Comparison of ENCODE assay signal across 15 cellular contexts in the genomic region with DNA sequence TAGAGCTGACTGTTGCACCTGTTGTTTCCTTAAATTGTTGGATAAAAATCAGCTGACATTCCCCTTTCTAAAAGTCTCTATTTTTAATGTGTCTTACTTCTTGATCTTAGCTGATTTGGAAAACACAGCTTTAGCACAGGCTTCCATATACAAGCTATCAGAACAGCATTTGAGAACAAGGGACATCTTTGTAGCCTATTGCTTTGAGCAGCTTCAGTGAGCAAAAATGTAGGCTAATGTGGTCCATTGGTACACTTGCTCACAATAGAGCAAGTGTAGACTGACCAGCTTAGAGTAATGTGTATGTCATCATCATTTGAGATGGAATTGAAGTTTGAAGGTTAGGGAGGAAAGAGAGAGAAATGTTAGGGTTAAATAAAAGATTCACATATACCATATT. TPM values are rescaled to one million over a fixed set of nuclear protein-coding genes. Genes with fewer than 3 reads are reported as not detected.
A peak's percentile ranks its signal among the peaks of the same experiment; 100 is the strongest.
DNase-seq lines count a peak whose midpoint lies in the region; ATAC-seq and TF ChIP-seq lines count a peak whose summit lies in the region.
"Had no signal": no experiment of that assay in that cellular context is flagged by ENCODE, and none has a peak within 500 bp of the region (broad histone marks: within the 10 kb centered on the region; RNA-seq: fewer than 3 reads in every experiment).

No MANE protein-coding gene starts in this region.

- no peak for ATAC-seq in GM21717 (IDR thresholded peaks at IDR 0.05; ENCODE audit: unreplicated experiment)
- ATAC-seq: GM23338 had no signal

- no peaks in the 10 kb centered on the region for H3K27me3 ChIP-seq in dorsolateral prefrontal cortex

- intact Hi-C loops in dorsolateral prefrontal cortex (cut with DNase I), result no loop called here

- peak; percentile 53 for DNase-seq in Ammon's horn (ENCODE audit: low spot score)
- no peak for DNase-seq in dorsolateral prefrontal cortex
- DNase-seq in midbrain (lab: John Stamatoyannopoulos, UW), result peak; percentile 30
- DNase-seq in pons (ENCODE audit: low spot score), result peak; percentile 83
- no peak for DNase-seq in activated effector memory CD4-positive, alpha-beta T cell treated with Interleukin-2 at 50 U/mL for 16 hours
- no peak for DNase-seq in activated naive CD4-positive, alpha-beta T cell (lab: John Stamatoyannopoulos, UW)
- no peak for DNase-seq in NCI-H2171 (lab: John Stamatoyannopoulos, UW)
- DNase-seq: ACHN; C1 segment of cervical spinal cord; Calu3; CD4-positive, alpha-beta T cell; DMS 273 treated with DMSO at 0.1 percent for 48 hours; H9 had no signal

- no peak overlapping the region for H3K4me3 ChIP-seq in dorsolateral prefrontal cortex
- H3K4me3 ChIP-seq: GM23338 had no signal

- H3K27ac ChIP-seq in dorsolateral prefrontal cortex, result peak overlapping the region in 58 of 59 donors; percentile 13 to 96 (median 84)

- peak in 1 of 56 donors; percentile 7 for TF ChIP-seq CTCF in dorsolateral prefrontal cortex (IDR thresholded peaks at IDR 0.05 in 54 of 56, conservative IDR thresholded peaks at IDR 0.05 in 2 of 56; ENCODE audit: low read depth in 1 of 56, partially characterized antibody in 56 of 56)

RNA-seq across cellular contexts. Expression of a gene that starts 7.0 kb away (rescaled TPM):
- 10 to 100 TPM; 32.3 to 82.1 (median 48.4) TPM for total RNA-seq in dorsolateral prefrontal cortex

RNA-seq across cellular contexts. Expression of a gene that starts 30.7 kb away (rescaled TPM):
- 100 to 1,000 TPM in 4 of 120 experiments, 10 to 100 TPM in 116; 29.2 to 189 (median 49.2) TPM for total RNA-seq in dorsolateral prefrontal cortex

RNA-seq across cellular contexts. Expression of a gene that starts 57.8 kb away (rescaled TPM):
- 100 to 1,000 TPM in 107 of 120 experiments, 10 to 100 TPM in 13; 57.2 to 174 (median 137) TPM for total RNA-seq in dorsolateral prefrontal cortex

Comparison
In these comparisons a context has a peak if more than half of its experiments do, and no peak if none do; other contexts are left out.
1. DNase-seq: peak in Ammon's horn (single experiment), midbrain (single experiment) and pons (single experiment); none in dorsolateral prefrontal cortex (0 of 10), activated effector memory CD4-positive, alpha-beta T cell treated with Interleukin-2 at 50 U/mL for 16 hours (single experiment), activated naive CD4-positive, alpha-beta T cell (0 of 4) and NCI-H2171 (single experiment).